In the genomic region with DNA sequence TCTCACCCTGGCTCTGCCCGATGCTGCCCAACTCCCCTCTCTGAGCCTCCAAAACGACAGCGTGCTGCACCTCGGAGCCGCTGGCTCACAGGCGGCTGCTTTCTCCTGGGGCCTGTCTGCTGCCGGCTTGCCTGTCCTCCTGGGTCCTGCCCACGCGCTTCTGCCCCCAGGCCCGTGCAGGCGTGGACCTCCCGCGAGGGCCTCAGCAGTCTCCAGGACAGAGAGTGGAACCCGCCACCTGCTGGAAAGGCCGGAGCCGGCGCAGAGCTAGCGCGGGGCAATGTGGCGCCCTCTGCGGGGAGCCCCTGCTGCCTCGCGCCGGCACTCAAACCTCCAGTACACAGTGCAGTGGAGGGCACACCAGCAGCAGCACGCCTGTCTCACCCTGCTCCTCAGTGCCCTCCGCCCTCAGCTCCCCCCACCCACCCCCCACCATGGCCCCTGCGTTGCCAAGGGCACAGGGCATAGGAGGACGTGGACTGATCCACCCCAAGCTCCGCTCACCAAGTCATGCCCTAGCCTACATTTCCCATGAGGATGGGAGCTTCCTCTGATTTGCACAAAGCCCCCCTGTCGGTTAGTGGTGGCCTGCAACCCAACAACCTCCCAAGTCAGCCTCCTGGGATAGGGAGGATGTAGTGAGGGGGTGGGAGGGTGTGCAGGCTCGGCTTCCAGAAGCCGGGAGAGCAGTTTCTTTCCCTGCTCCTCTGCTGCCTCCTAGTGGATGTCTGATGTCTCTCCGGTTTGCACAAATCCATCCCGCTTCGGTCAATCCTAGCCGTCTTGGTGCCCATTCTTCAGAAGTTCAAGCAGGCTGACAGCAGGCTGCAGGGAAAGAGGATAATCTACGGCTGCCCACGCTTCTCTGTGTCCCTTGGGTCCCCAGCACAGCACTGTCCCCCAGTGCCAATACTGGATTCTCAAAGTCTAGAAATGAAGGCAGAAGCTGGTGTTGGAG, we compare ENCODE assay signal across 8 cellular contexts. TPM values are rescaled to one million over a fixed set of nuclear protein-coding genes. Genes with fewer than 3 reads are reported as not detected.
A peak's percentile ranks its signal among the peaks of the same experiment; 100 is the strongest.
DNase-seq lines count a peak whose midpoint lies in the region; ATAC-seq, FAIRE-seq and TF ChIP-seq lines count a peak whose summit lies in the region.

No MANE protein-coding gene starts in this region.

- TF ChIP-seq CTCF in IMR-90 (conservative IDR thresholded peaks at IDR 0.05; ENCODE audit: low read depth, low read length) (peak; percentile 98), OCI-LY3 (IDR thresholded peaks at IDR 0.05; ENCODE audit: low read depth, low read length) (peak; percentile 72), endothelial cell of umbilical vein (IDR thresholded peaks at IDR 0.05; ENCODE audit: extremely low read depth in 1 of 2, insufficient read depth in 1 of 2, low read depth in 1 of 2, low read length in 2 of 2) (peak; percentile 77 to 99), mesothelial cell of epicardium (IDR thresholded peaks at IDR 0.05; ENCODE audit: unreplicated experiment) (peak; percentile 82)

- no peak overlapping the region for H3K18ac ChIP-seq in IMR-90 (ENCODE audit: low read depth, low read length)

- no peak overlapping the region for H3K27ac ChIP-seq in IMR-90 (ENCODE audit: insufficient read depth, low read length)
- H3K27ac ChIP-seq in OCI-LY3 (ENCODE audit: low read length) = no peak overlapping the region
- H3K27ac ChIP-seq in endothelial cell of umbilical vein (ENCODE audit: insufficient read depth, low read depth, low read length) = no peak overlapping the region

- peak overlapping the region; percentile 37; the same call in 1 of the 2 replicates for H3K4ac ChIP-seq in IMR-90 (ENCODE audit: low read depth, low read length)

- H3K56ac ChIP-seq in IMR-90 (ENCODE audit: extremely low read depth, insufficient read depth, low read length) = no peak overlapping the region

- H3K9ac ChIP-seq in IMR-90 (ENCODE audit: low read depth, low read length) (no peak overlapping the region; the same call in 1 of the 2 replicates), OCI-LY3 (ENCODE audit: low read length) (peak overlapping the region; percentile 60), endothelial cell of umbilical vein (replicated peaks; ENCODE audit: extremely low read depth, insufficient read depth, low read length) (no peak overlapping the region)

- H4K5ac ChIP-seq in IMR-90 (ENCODE audit: low read depth, low read length) = no peak overlapping the region

- H2BK5ac ChIP-seq in IMR-90 (ENCODE audit: low read depth, low read length, poor library complexity, severe bottlenecking) = no peak overlapping the region

- H3K27ac Mint-ChIP-seq in mesothelial cell of epicardium = peak overlapping the region; percentile 69

- CTCF ChIA-PET in IMR-90 (lab: Yijun Ruan, JAX) = interaction anchor here (0.6 to 3.4 kb wide), 22 partner anchors 9 to 854 kb away, joined by 3 to 41 read pairs (median 3); no protein-coding TSS in a partner anchor
- CTCF ChIA-PET in endothelial cell of umbilical vein (lab: Charles Lee) = interaction anchor here (0.6 to 12.2 kb wide), 69 partner anchors 10 to 857 kb away, joined by 3 to 921 read pairs (median 4); partner anchors contain the start of genes EIF4B, KRT7, KRT73 and KRT85

- no peaks in the 10 kb centered on the region for H3K27me3 Mint-ChIP-seq in mesothelial cell of epicardium (ENCODE audit: low read depth)

- H3K4me3 Mint-ChIP-seq in mesothelial cell of epicardium = peak overlapping the region; percentile 59

- DNase-seq in GM03348 (ENCODE audit: low spot score) (peak; percentile 92), IMR-90 (peak; percentile 86), activated T-cell treated with anti-CD3 and anti-CD28 coated beads for 1 hour (ENCODE audit: low read depth) (peak; percentile 60), endothelial cell of umbilical vein (ENCODE audit: low read depth, low spot score) (peak; percentile 83), mesothelial cell of epicardium (ENCODE audit: low spot score in 2 of 2, unreplicated experiment in 2 of 2) (peak; percentile 61 to 81)
- DNase-seq in stimulated activated CD8-positive, alpha-beta memory T cell treated with anti-CD3 and anti-CD28 coated beads, Interleukin-15, amount 100 ng/mL, for 4 hours (ENCODE audit: low read depth in 2 of 2) = peak; percentile 26 to 30

- BruUV-seq in IMR-90 (replicated peaks; lab: Mats Ljungman, UMichigan) = no TSS peak
- no TSS peak for BruUV-seq in endothelial cell of umbilical vein (replicated peaks; lab: Mats Ljungman, UMichigan)

- H2AK5ac ChIP-seq in IMR-90 (ENCODE audit: low read depth, low read length) = no peak overlapping the region

- intact Hi-C loops in IMR-90 (cut with micrococcal nuclease) = loop anchor here (1.0 to 10.0 kb wide), 6 partner anchors 296 to 731 kb away; no protein-coding TSS in a partner anchor
- intact Hi-C loops in endothelial cell of umbilical vein (cut with micrococcal nuclease) = loop anchor here (1.0 to 10.0 kb wide), 5 partner anchors 102 to 727 kb away; no protein-coding TSS in a partner anchor

- POLR2A ChIA-PET in IMR-90 (lab: Charles Lee; ENCODE audit: unreplicated experiment) = no interaction called here
- POLR2A ChIA-PET in endothelial cell of umbilical vein (lab: Charles Lee) = interaction anchor here (0.6 kb wide), 2 partner anchors 11 to 93 kb away, joined by 4 to 8 read pairs; no protein-coding TSS in a partner anchor

- H3K4me1 ChIP-seq in IMR-90 (ENCODE audit: control insufficient read depth, insufficient read depth, low read length) (peaks cover 3% of the 10 kb centered on the region), OCI-LY3 (ENCODE audit: low read length) (peaks cover 9% of the 10 kb centered on the region), endothelial cell of umbilical vein (ENCODE audit: control insufficient read depth, extremely low read depth, insufficient read depth, low read length) (peaks cover 2% of the 10 kb centered on the region)

- H2BK15ac ChIP-seq in IMR-90 (ENCODE audit: low read depth, low read length) = no peak overlapping the region

- peak; percentile 97 for TF ChIP-seq RAD21 in IMR-90 (IDR thresholded peaks at IDR 0.05; ENCODE audit: low read length)

- TF ChIP-seq POLR2A in IMR-90 (IDR thresholded peaks at IDR 0.05; ENCODE audit: low read depth, low read length) = peak; percentile 52
- no peak for TF ChIP-seq POLR2A in endothelial cell of umbilical vein (IDR thresholded peaks at IDR 0.05; ENCODE audit: low read depth, low read length)

- H3K9me1 ChIP-seq in IMR-90 (ENCODE audit: insufficient read depth, low read length) (peaks cover 10% of the 10 kb centered on the region; the same call in 1 of the 2 replicates), endothelial cell of umbilical vein (replicated peaks; ENCODE audit: control insufficient read depth, extremely low read depth, insufficient read depth, low read length) (no peaks in the 10 kb centered on the region)

- peaks cover 29% of the 10 kb centered on the region for H3K4me1 Mint-ChIP-seq in mesothelial cell of epicardium

- peak overlapping the region; percentile 31; the same call in 1 of the 2 replicates for H2BK20ac ChIP-seq in IMR-90 (ENCODE audit: low read depth, low read length)

- no peaks in the 10 kb centered on the region for H3K27me3 ChIP-seq in IMR-90 (ENCODE audit: control insufficient read depth, insufficient read depth, low read length)
- no peaks in the 10 kb centered on the region for H3K27me3 ChIP-seq in OCI-LY3 (ENCODE audit: low read depth, low read length)
- no peaks in the 10 kb centered on the region for H3K27me3 ChIP-seq in endothelial cell of umbilical vein (ENCODE audit: control insufficient read depth in 2 of 2, insufficient read depth in 2 of 2, low read length in 2 of 2)

- H3K14ac ChIP-seq in IMR-90 (replicated peaks; ENCODE audit: low read depth, low read length) = no peak overlapping the region

- no peaks in the 10 kb centered on the region for H3K9me3 Mint-ChIP-seq in mesothelial cell of epicardium

- 20% methylated on average over 12 of the region's 38 CpGs; no CpG with 5 or more reads in 1 of the 2 experiments for WGBS in IMR-90 (ENCODE audit: extremely low coverage in 2 of 2, insufficient read length in 1 of 2), 2 experiments

- H3K36me3 ChIP-seq in IMR-90 (ENCODE audit: control insufficient read depth, insufficient read depth, low read length) (no peaks in the 10 kb centered on the region), OCI-LY3 (replicated peaks; ENCODE audit: low read depth, low read length) (no peaks in the 10 kb centered on the region), endothelial cell of umbilical vein (ENCODE audit: control insufficient read depth in 2 of 2, extremely low read depth in 1 of 2, insufficient read depth in 2 of 2, low read length in 2 of 2) (no peaks in the 10 kb centered on the region)

- H2BK120ac ChIP-seq in IMR-90 (ENCODE audit: low read depth, low read length) = no peak overlapping the region

- peak overlapping the region; percentile 70 for H2AK9ac ChIP-seq in IMR-90 (replicated peaks; ENCODE audit: low read depth, low read length, poor library complexity)

- no peaks in the 10 kb centered on the region for H3K9me3 ChIP-seq in IMR-90 (ENCODE audit: control insufficient read depth, insufficient read depth, low read length)
- no peaks in the 10 kb centered on the region for H3K9me3 ChIP-seq in OCI-LY3 (ENCODE audit: insufficient read depth, low read length)
- no peaks in the 10 kb centered on the region for H3K9me3 ChIP-seq in endothelial cell of umbilical vein (replicated peaks; ENCODE audit: control insufficient read depth, insufficient read depth, low read length)

- peak overlapping the region; percentile 41; the same call in 1 of the 2 replicates for H3K23ac ChIP-seq in IMR-90 (ENCODE audit: low read depth, low read length)

- dilution Hi-C loops in IMR-90 (cut with HindIII; ENCODE audit: low sequenced_read_pairs, unreplicated experiment) = loop anchor here (25.0 kb wide), 1 partner anchor 108 kb away; no protein-coding TSS in a partner anchor
- dilution Hi-C loops in endothelial cell of umbilical vein (cut with MboI; ENCODE audit: extremely low pct_ligation_motif_present, low sequenced_read_pairs) = loop anchor here (25.0 kb wide), 1 partner anchor 108 kb away; no protein-coding TSS in a partner anchor

- ATAC-seq in IMR-90 (ENCODE audit: low read depth) (peak; percentile 94), HG03135 (IDR thresholded peaks at IDR 0.05; ENCODE audit: unreplicated experiment) (no peak)

- H4K20me1 ChIP-seq in IMR-90 (ENCODE audit: insufficient read depth, low read length) = no peaks in the 10 kb centered on the region
- H4K20me1 ChIP-seq in OCI-LY3 (ENCODE audit: insufficient read depth, low read length) = no peaks in the 10 kb centered on the region
- no peaks in the 10 kb centered on the region for H4K20me1 ChIP-seq in endothelial cell of umbilical vein (replicated peaks; ENCODE audit: control insufficient read depth, extremely low read depth, insufficient read depth, low read length)

- no peak overlapping the region for H3K4me3 ChIP-seq in IMR-90 (ENCODE audit: insufficient read depth, low read depth, low read length)
- peak overlapping the region; percentile 76 for H3K4me3 ChIP-seq in OCI-LY3 (ENCODE audit: low read length)
- H3K4me3 ChIP-seq in endothelial cell of umbilical vein (replicated peaks in 1 of 3; ENCODE audit: insufficient read depth in 1 of 3, low read depth in 1 of 3, low read length in 3 of 3) = peak overlapping the region in 1 of 3 experiments; percentile 23

- no peak overlapping the region for H4K91ac ChIP-seq in IMR-90 (ENCODE audit: insufficient read depth, low read depth, low read length)

- H3K79me2 ChIP-seq in OCI-LY3 (ENCODE audit: low read length) (no peaks in the 10 kb centered on the region), endothelial cell of umbilical vein (ENCODE audit: control insufficient read depth, insufficient read depth, low read length) (no peaks in the 10 kb centered on the region)

- H3K4me2 ChIP-seq in IMR-90 (ENCODE audit: low read depth, low read length) (peak overlapping the region; percentile 78), OCI-LY3 (ENCODE audit: low read length) (peak overlapping the region; percentile 91), endothelial cell of umbilical vein (ENCODE audit: insufficient read depth, low read length) (peak overlapping the region; percentile 27)

- peak; percentile 97 for FAIRE-seq in endothelial cell of umbilical vein (lab: Jason Lieb, UNC)

- peak overlapping the region; percentile 84 for H2AFZ ChIP-seq in IMR-90 (replicated peaks; ENCODE audit: low read length, poor library complexity)
- peak overlapping the region; percentile 88 for H2AFZ ChIP-seq in OCI-LY3 (ENCODE audit: low read depth, low read length)
- H2AFZ ChIP-seq in endothelial cell of umbilical vein (ENCODE audit: low read depth, low read length) = peak overlapping the region; percentile 86

- peak overlapping the region; percentile 27 to 40; a peak in 2 of 4 replicates for H4K8ac ChIP-seq in IMR-90 (ENCODE audit: low read depth in 2 of 2, low read length in 2 of 2)

- H3K79me1 ChIP-seq in IMR-90 (ENCODE audit: low read depth in 1 of 2, low read length in 2 of 2) = no peaks in the 10 kb centered on the region

- in situ Hi-C loops in IMR-90 (cut with MboI; ENCODE audit: low sequenced_read_pairs) = loop anchor here (5.0 kb wide), 3 partner anchors 297 to 732 kb away; no protein-coding TSS in a partner anchor

- no peaks in the 10 kb centered on the region for H3K36me3 Mint-ChIP-seq in mesothelial cell of epicardium

RNA-seq across cellular contexts. Expression of gene KRT8, which starts 25.2 kb away (rescaled TPM):
- total RNA-seq in IMR-90 (2012; rRNA removed) (10.9 and 14.2 TPM in 2 replicates), endothelial cell of umbilical vein (22.1 and 31.7 TPM in 2 replicates), mesothelial cell of epicardium (1,131 to 1,194 TPM (median 1,142 TPM) in 3 replicates)
- polyA plus RNA-seq in IMR-90 (2012; rRNA removed) (38.6 and 39.3 TPM in 2 replicates), endothelial cell of umbilical vein (23.5 and 25.8 TPM in 2 replicates)
- 30.9 and 49.3 TPM in 2 replicates for polyA plus RNA-seq in IMR-90 (2012; cell fraction: cytosol; rRNA removed)
- 26.9 and 31.3 TPM in 2 replicates for polyA plus RNA-seq in IMR-90 (2012; cell fraction: nucleus; rRNA removed; ENCODE audit: low replicate concordance)
- 22.8 and 28.4 TPM in 2 replicates for polyA plus RNA-seq in endothelial cell of umbilical vein (2011; cell fraction: cytosol; rRNA removed)
- 16.9 and 55.4 TPM in 2 replicates for polyA plus RNA-seq in endothelial cell of umbilical vein (2011; cell fraction: nucleus; rRNA removed)
- 27.8 and 42.2 TPM in 2 replicates for polyA plus RNA-seq in endothelial cell of umbilical vein (2012)
- polyA minus RNA-seq in endothelial cell of umbilical vein = 29.3 and 35.1 TPM in 2 replicates
- 769 TPM for polyA minus RNA-seq in endothelial cell of umbilical vein (2011; cell fraction: cytosol; rRNA and poly(A)+ RNA removed)
- polyA minus RNA-seq in endothelial cell of umbilical vein (2011; cell fraction: nucleus; rRNA and poly(A)+ RNA removed) = 11.2 and 15.6 TPM in 2 replicates

RNA-seq across cellular contexts. Expression of gene KRT78, which starts 30.9 kb away (rescaled TPM):
- total RNA-seq in IMR-90 (2012; rRNA removed) = not detected in 2 replicates
- polyA plus RNA-seq in IMR-90 (2012; rRNA removed) = not detected in 2 replicates
- not detected in 2 replicates for polyA plus RNA-seq in IMR-90 (2012; cell fraction: cytosol; rRNA removed)
- not detected in 2 replicates for polyA plus RNA-seq in IMR-90 (2012; cell fraction: nucleus; rRNA removed; ENCODE audit: low replicate concordance)
- not detected in 2 replicates for total RNA-seq in endothelial cell of umbilical vein
- polyA plus RNA-seq in endothelial cell of umbilical vein = not detected in 2 replicates
- polyA plus RNA-seq in endothelial cell of umbilical vein (2011; cell fraction: cytosol; rRNA removed) = not detected in 2 replicates
- 0.34 TPM in 1 of 2 replicates, not detected in the other for polyA plus RNA-seq in endothelial cell of umbilical vein (2011; cell fraction: nucleus; rRNA removed)
- polyA plus RNA-seq in endothelial cell of umbilical vein (2012) = not detected in 2 replicates
- polyA minus RNA-seq in endothelial cell of umbilical vein = not detected in 2 replicates
- polyA minus RNA-seq in endothelial cell of umbilical vein (2011; cell fraction: cytosol; rRNA and poly(A)+ RNA removed) = not detected
- not detected in 2 replicates for polyA minus RNA-seq in endothelial cell of umbilical vein (2011; cell fraction: nucleus; rRNA and poly(A)+ RNA removed)
- total RNA-seq in mesothelial cell of epicardium = not detected in 3 replicates

RNA-seq across cellular contexts. Expression of gene KRT79, which starts 45.6 kb away (rescaled TPM):
- total RNA-seq in IMR-90 (2012; rRNA removed) = under 0.01 TPM in 1 of 2 replicates, not detected in the other
- polyA plus RNA-seq in IMR-90 (2012; rRNA removed) = 0.09 and 0.24 TPM in 2 replicates
- polyA plus RNA-seq in IMR-90 (2012; cell fraction: cytosol; rRNA removed) = 0.08 TPM in 1 of 2 replicates, not detected in the other
- polyA plus RNA-seq in IMR-90 (2012; cell fraction: nucleus; rRNA removed; ENCODE audit: low replicate concordance) = 1.1 and 1.3 TPM in 2 replicates
- total RNA-seq in endothelial cell of umbilical vein = not detected in 2 replicates
- polyA plus RNA-seq in endothelial cell of umbilical vein = not detected in 2 replicates
- not detected in 2 replicates for polyA plus RNA-seq in endothelial cell of umbilical vein (2011; cell fraction: cytosol; rRNA removed)
- not detected in 2 replicates for polyA plus RNA-seq in endothelial cell of umbilical vein (2011; cell fraction: nucleus; rRNA removed)
- polyA plus RNA-seq in endothelial cell of umbilical vein (2012) = not detected in 2 replicates
- polyA minus RNA-seq in endothelial cell of umbilical vein = not detected in 2 replicates
- not detected for polyA minus RNA-seq in endothelial cell of umbilical vein (2011; cell fraction: cytosol; rRNA and poly(A)+ RNA removed)
- polyA minus RNA-seq in endothelial cell of umbilical vein (2011; cell fraction: nucleus; rRNA and poly(A)+ RNA removed) = not detected in 2 replicates
- total RNA-seq in mesothelial cell of epicardium = not detected in 3 replicates

Comparison
In these comparisons a context has a peak if more than half of its experiments do, and no peak if none do; other contexts are left out.
1. DNase-seq: peak in every context shown above with its lines; median percentile 92 in GM03348; 86 in IMR-90; 83 in endothelial cell of umbilical vein; 71 in mesothelial cell of epicardium; 60 in activated T-cell treated with anti-CD3 and anti-CD28 coated beads for 1 hour; 28 in stimulated activated CD8-positive, alpha-beta memory T cell treated with anti-CD3 and anti-CD28 coated beads, Interleukin-15, amount 100 ng/mL, for 4 hours.
2. H3K4me2 ChIP-seq: peak in every context shown above with its lines; median percentile 91 in OCI-LY3; 78 in IMR-90; 27 in endothelial cell of umbilical vein.
3. RNA of gene KRT8, which starts 25.2 kb away (total RNA-seq): 1,131 to 1,194 TPM in mesothelial cell of epicardium; 22.1 to 31.7 TPM in endothelial cell of umbilical vein and 10.9 to 14.2 TPM in IMR-90; every median in the first group is over 10 times any median in the second.
4. Peak in every context shown above with its lines, with median percentiles within 50 percentile points of each other: H2AFZ ChIP-seq and CTCF ChIP-seq.